Comparison of ENCODE assay signal across 12 cellular contexts in the genomic region with DNA sequence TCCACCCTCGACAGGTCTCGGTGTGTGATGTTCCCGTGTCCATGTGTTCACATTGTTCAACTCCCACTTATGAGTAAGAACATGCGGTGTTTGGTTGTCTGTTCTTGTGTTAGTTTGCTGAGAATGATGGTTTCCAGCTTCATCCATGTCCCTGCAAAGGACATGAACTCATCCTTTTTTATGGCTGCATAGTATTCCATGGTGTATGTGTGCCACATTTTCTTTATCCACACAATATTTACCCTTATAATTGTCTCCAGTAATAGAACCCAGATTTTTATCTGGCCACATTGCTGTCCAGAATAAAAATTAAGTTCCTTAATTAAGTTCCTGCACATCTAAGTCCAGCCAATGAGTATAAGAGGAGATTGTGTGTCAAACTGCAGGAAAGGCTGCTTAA. TPM values are rescaled to one million over a fixed set of nuclear protein-coding genes. Genes with fewer than 3 reads are reported as not detected.
"Had no signal": no experiment of that assay in that cellular context is flagged by ENCODE, and none has a peak within 500 bp of the region (broad histone marks: within the 10 kb centered on the region; RNA-seq: fewer than 3 reads in every experiment).

No MANE protein-coding gene starts in this region.

RNA-seq across cellular contexts. Expression of gene RIMBP2, which starts 22.3 kb away (rescaled TPM):
- total RNA-seq: activated B cell treated with CpG ODN at 0.5 μM for 24 hours; activated CD4-positive, alpha-beta memory T cell treated with anti-CD3 and anti-CD28 coated beads, Interleukin-2, amount 10 ng/mL, durations not matched to agents 7 days and 5 days; activated CD4-positive, alpha-beta T cell treated with anti-CD3 and anti-CD28 coated beads for 36 hours; activated CD4-positive, alpha-beta T cell treated with anti-CD3 and anti-CD28 coated beads, Interleukin-2, amount 10 ng/mL, durations not matched to agents 24 days and 14 days; activated CD4-positive, alpha-beta T cell treated with anti-CD3 and anti-CD28 coated beads, Interleukin-2, amount 10 ng/mL, durations not matched to agents 7 days and 5 days; activated CD8-positive, alpha-beta memory T cell treated with anti-CD3 and anti-CD28 coated beads for 36 hours; activated CD8-positive, alpha-beta memory T cell treated with anti-CD3 and anti-CD28 coated beads, Interleukin-2, amount 10 ng/mL, durations not matched to agents 7 days and 5 days; activated CD8-positive, alpha-beta T cell treated with anti-CD3 and anti-CD28 coated beads for 36 hours; activated CD8-positive, alpha-beta T cell treated with anti-CD3 and anti-CD28 coated beads, Interleukin-2, amount 10 ng/mL, durations not matched to agents 7 days and 5 days; T-helper 1 cell treated with Interleukin-12 subunit alpha and Interleukin-12 subunit beta and Interleukin-4 antibody, amounts not matched to agents 30 ng/mL and 1 ng/mL, for 36 hours; T-helper 17 cell; T-helper 2 cell treated with Interferon-gamma antibody and Interleukin-4, amounts not matched to agents 100 ng/mL and 5 ng/mL, for 36 hours had no signal
